ENCODE assay signal across 11 cellular contexts in genomic region chr2:139031722-139032121, GRCh38.
DNase-seq lines count a peak whose midpoint lies in the region; ATAC-seq, FAIRE-seq and TF ChIP-seq lines count a peak whose summit lies in the region.
"Had no signal": no experiment of that assay in that cellular context is flagged by ENCODE, and none has a peak within 500 bp of the region (broad histone marks: within the 10 kb centered on the region; RNA-seq: fewer than 3 reads in every experiment).

No MANE protein-coding gene starts in this region.

- BruUV-seq in GM12878 (replicated peaks; lab: Mats Ljungman, UMichigan): no TSS peak

- DNase-seq in ACHN (peak; percentile 54), GM12878 (ENCODE audit: low read depth, low spot score) (peak; percentile 1), testis (no peak), natural killer cell (no peak), suprapubic skin (ENCODE audit: low spot score in 2 of 2) (no peak), HCEC 1CT (no peak)
- peak; percentile 45 for DNase-seq in Jurkat, Clone E6-1 (ENCODE audit: low read depth, low spot score)
- DNase-seq: NCI-H510A; stimulated activated CD8-positive, alpha-beta memory T cell treated with anti-CD3 and anti-CD28 coated beads, Interleukin-4, amount 100 ng/mL, for 48 hours had no signal

- intact Hi-C loops in GM12878 (cut with micrococcal nuclease; ENCODE audit: unreplicated experiment) (loop anchor here (1.0 to 2.0 kb wide), 2 partner anchors 108 to 185 kb away; no protein-coding TSS in a partner anchor), testis (cut with DNase I; ENCODE audit: low total_unique reads) (no loop called here), natural killer cell (cut with micrococcal nuclease) (no loop called here)

- no peaks in the 10 kb centered on the region for H3K27me3 Mint-ChIP-seq in natural killer cell (ENCODE audit: low read depth in 2 of 2)

- no peaks in the 10 kb centered on the region for H3K4me1 ChIP-seq in GM12878 (ENCODE audit: control insufficient read depth, insufficient read depth, low read length)
- no peaks in the 10 kb centered on the region for H3K4me1 ChIP-seq in testis
- no peaks in the 10 kb centered on the region for H3K4me1 ChIP-seq in suprapubic skin

- no peaks in the 10 kb centered on the region for H3K36me3 ChIP-seq in GM12878 (ENCODE audit: control insufficient read depth in 2 of 2, insufficient read depth in 2 of 2, low read length in 1 of 2)
- no peaks in the 10 kb centered on the region for H3K36me3 ChIP-seq in testis (ENCODE audit: low read depth, missing control alignments)
- H3K36me3 ChIP-seq in suprapubic skin: no peaks in the 10 kb centered on the region

- in situ Hi-C loops in ACHN (cut with HindIII; ENCODE audit: low pct_ligation_motif_present, low pct_unique_long_range_greater_than_20kb, low sequenced_read_pairs): no loop called here
- in situ Hi-C loops in GM12878 (cut with MboI): no loop called here

- no peak overlapping the region for H3K4me2 ChIP-seq in GM12878 (ENCODE audit: control insufficient read depth, insufficient read depth)

- H3K4me3 ChIP-seq in Jurkat, Clone E6-1 (ENCODE audit: low read length): no peak overlapping the region
- no peak overlapping the region for H3K4me3 ChIP-seq in GM12878
- no peak overlapping the region for H3K4me3 ChIP-seq in testis
- no peak overlapping the region for H3K4me3 ChIP-seq in suprapubic skin

- SMC1A ChIA-PET in GM12878 (lab: Charles Lee; ENCODE audit: uncharacterized antibody, unreplicated experiment): interaction anchor here (1.0 to 1.5 kb wide), 4 partner anchors 14 to 185 kb away, joined by 3 to 8 read pairs (median 4); no protein-coding TSS in a partner anchor

- H4K20me1 ChIP-seq in GM12878 (ENCODE audit: control insufficient read depth, insufficient read depth): no peaks in the 10 kb centered on the region

- H3K27me3 ChIP-seq in GM12878 (replicated peaks in 1 of 2; ENCODE audit: control insufficient read depth in 2 of 2, insufficient read depth in 2 of 2, low read length in 1 of 2): no peaks in the 10 kb centered on the region
- no peaks in the 10 kb centered on the region for H3K27me3 ChIP-seq in testis
- no peaks in the 10 kb centered on the region for H3K27me3 ChIP-seq in suprapubic skin

- ATAC-seq in GM19351 (IDR thresholded peaks at IDR 0.05; ENCODE audit: unreplicated experiment) (peak; percentile 66), GM12878 (peak; percentile 77), natural killer cell (no peak)

- H3K4me1 Mint-ChIP-seq in natural killer cell: no peaks in the 10 kb centered on the region

- no peak overlapping the region for H2AFZ ChIP-seq in GM12878 (ENCODE audit: control insufficient read depth, low read depth, low read length)

- H3K9ac ChIP-seq in GM12878 (ENCODE audit: control insufficient read depth, insufficient read depth, low read length): no peak overlapping the region

- no peaks in the 10 kb centered on the region for H3K36me3 Mint-ChIP-seq in natural killer cell

- no peaks in the 10 kb centered on the region for H3K79me2 ChIP-seq in GM12878 (ENCODE audit: control insufficient read depth, insufficient read depth, low read length)

- TF ChIP-seq POLR2A in GM12878 (IDR thresholded peaks at IDR 0.05; ENCODE audit: low read depth, low read length) (no peak), testis (IDR thresholded peaks at IDR 0.05) (no peak), suprapubic skin (IDR thresholded peaks at IDR 0.05) (no peak)

- H3K4me3 Mint-ChIP-seq in natural killer cell: no peak overlapping the region

- H3K9me3 Mint-ChIP-seq in natural killer cell: peaks cover 4 to 14% of the 10 kb centered on the region in 2 donors

- no peak for FAIRE-seq in GM12878 (lab: Jason Lieb, UNC)
- FAIRE-seq: G401.6 had no signal

- POLR2A ChIA-PET in GM12878 (lab: Charles Lee): no interaction called here

- TF ChIP-seq RAD21 in GM12878 (IDR thresholded peaks at IDR 0.05; ENCODE audit: insufficient read depth, low read depth, low read length): 0 out of 2 replicates have a peak, but pooled peaks have one; percentile 27

- TF ChIP-seq EP300 in GM12878 (IDR thresholded peaks at IDR 0.05; ENCODE audit: borderline replicate concordance in 1 of 2, control insufficient read depth in 1 of 2, low read depth in 2 of 2, low read length in 2 of 2) (no peak), suprapubic skin (IDR thresholded peaks at IDR 0.05) (no peak)

- RAD21 ChIA-PET in GM12878 (lab: Charles Lee; ENCODE audit: unreplicated experiment): interaction anchor here (1.1 to 2.3 kb wide), 2 partner anchors 186 to 187 kb away, joined by 4 to 8 read pairs; no protein-coding TSS in a partner anchor

- H3K9me3 ChIP-seq in GM12878 (replicated peaks; ENCODE audit: control insufficient read depth, insufficient read depth, low read length) (no peaks in the 10 kb centered on the region), testis (no peaks in the 10 kb centered on the region), suprapubic skin (peaks cover 3% of the 10 kb centered on the region)

- TF ChIP-seq CTCF in GM12878 (IDR thresholded peaks at IDR 0.05 in 2 of 3, conservative IDR thresholded peaks at IDR 0.05 in 1 of 3; ENCODE audit: control insufficient read depth in 2 of 3, extremely low read depth in 1 of 3, insufficient read depth in 1 of 3, low read depth in 3 of 3, low read length in 3 of 3) (peak; percentile 6 to 30 (median 13); a peak in 2 of 6 replicates), testis (IDR thresholded peaks at IDR 0.05) (no peak), natural killer cell (IDR thresholded peaks at IDR 0.05) (no peak), suprapubic skin (IDR thresholded peaks at IDR 0.05) (no peak)

- H3K27ac ChIP-seq in GM12878 (ENCODE audit: control insufficient read depth, insufficient read depth): no peak overlapping the region
- H3K27ac ChIP-seq in testis: no peak overlapping the region
- no peak overlapping the region for H3K27ac ChIP-seq in suprapubic skin

- CTCF ChIA-PET in GM12878 (lab: Yijun Ruan, JAX): interaction anchor here (1.0 to 1.5 kb wide), 5 partner anchors 107 to 1119 kb away, joined by 3 to 7 read pairs (median 5); no protein-coding TSS in a partner anchor

- H3K27ac Mint-ChIP-seq in natural killer cell: no peak overlapping the region

TF ChIP-seq in GM12878, 131 proteins besides CTCF, POLR2A, EP300 and RAD21:
- TF ChIP-seq SPI1 (IDR thresholded peaks at IDR 0.05; ENCODE audit: borderline replicate concordance, insufficient read depth, low read depth, low read length): peak; percentile 34; the same call in 1 of the 2 replicates
- TF ChIP-seq SREBF2 (IDR thresholded peaks at IDR 0.05; ENCODE audit: low read length): no peak
- TF ChIP-seq SMC3 (IDR thresholded peaks at IDR 0.05; ENCODE audit: borderline replicate concordance, low read length): peak; percentile 21; the same call in 1 of the 2 replicates

Comparison
In these comparisons a context has a peak if more than half of its experiments do, and no peak if none do; other contexts are left out.
1. DNase-seq: peak in ACHN (single experiment), Jurkat, Clone E6-1 (single experiment) and GM12878 (single experiment); none in testis (single experiment), natural killer cell (single experiment), suprapubic skin (0 of 2) and HCEC 1CT (single experiment).
2. ATAC-seq: peak in GM19351 (single experiment) and GM12878 (single experiment); none in natural killer cell (0 of 3).
3. CTCF ChIP-seq: peak in GM12878 (3 of 3); none in testis (0 of 3), natural killer cell (single experiment) and suprapubic skin (0 of 2).